Comparison of ENCODE assay signal across 27 cellular contexts in the genomic region with DNA sequence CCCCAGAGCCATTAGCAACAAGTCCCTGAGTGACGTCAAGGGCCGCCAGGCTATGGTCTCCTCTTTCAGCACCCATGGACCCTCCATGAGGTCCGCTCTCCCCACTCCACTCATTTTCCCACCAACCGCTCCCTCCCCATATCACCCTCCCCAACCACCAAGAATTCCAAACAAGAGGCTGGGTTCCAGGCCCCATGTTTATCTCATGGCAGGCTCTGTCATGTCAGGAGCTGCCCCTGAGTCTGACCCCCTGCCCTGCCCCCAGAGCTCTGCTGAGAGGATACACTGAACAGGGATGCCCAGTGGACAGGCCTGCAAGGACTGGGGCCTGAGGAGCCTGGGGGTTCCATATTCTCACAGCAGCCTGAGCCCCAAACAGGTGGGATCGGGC. TPM values are rescaled to one million over a fixed set of nuclear protein-coding genes. Genes with fewer than 3 reads are reported as not detected.
DNase-seq lines count a peak whose midpoint lies in the region; ATAC-seq, FAIRE-seq and TF ChIP-seq lines count a peak whose summit lies in the region.
"Had no signal": no experiment of that assay in that cellular context is flagged by ENCODE, and none has a peak within 500 bp of the region (broad histone marks: within the 10 kb centered on the region; RNA-seq: fewer than 3 reads in every experiment).

No MANE protein-coding gene starts in this region.

- no peak for ATAC-seq in IMR-90 (ENCODE audit: low read depth)
- ATAC-seq in HG03025 (IDR thresholded peaks at IDR 0.05; ENCODE audit: low FRiP score, unreplicated experiment), result no peak
- ATAC-seq: GM12878 had no signal

- H4K8ac ChIP-seq in IMR-90 (ENCODE audit: low read depth in 2 of 2, low read length in 2 of 2) (no peak overlapping the region), neuronal stem cell (ENCODE audit: low read depth, low read length) (no peak overlapping the region)

- H3K4ac ChIP-seq in IMR-90 (ENCODE audit: low read depth, low read length), result no peak overlapping the region
- no peak overlapping the region for H3K4ac ChIP-seq in neuronal stem cell (ENCODE audit: low read length)

- TF ChIP-seq CTCF in IMR-90 (conservative IDR thresholded peaks at IDR 0.05; ENCODE audit: low read depth, low read length) (no peak), kidney (IDR thresholded peaks at IDR 0.05; ENCODE audit: borderline replicate concordance, extremely low read depth, insufficient read depth) (no peak)

- H4K20me1 ChIP-seq in IMR-90 (ENCODE audit: insufficient read depth, low read length), result no peaks in the 10 kb centered on the region

- in situ Hi-C loops in IMR-90 (cut with MboI; ENCODE audit: low sequenced_read_pairs), result no loop called here

- H3K18ac ChIP-seq in IMR-90 (ENCODE audit: low read depth, low read length), result no peak overlapping the region
- peak overlapping the region; percentile 8 for H3K18ac ChIP-seq in neuronal stem cell (ENCODE audit: low read length)

- CTCF ChIA-PET in IMR-90 (lab: Yijun Ruan, JAX), result interaction anchor here (0.6 to 1.5 kb wide), 2 partner anchors 9 to 158 kb away, joined by 4 to 5 read pairs; no protein-coding TSS in a partner anchor

- no peak for TF ChIP-seq POLR2A in IMR-90 (IDR thresholded peaks at IDR 0.05; ENCODE audit: low read depth, low read length)

- H3K4me1 ChIP-seq in IMR-90 (ENCODE audit: control insufficient read depth, insufficient read depth, low read length) (no peaks in the 10 kb centered on the region), kidney (ENCODE audit: control insufficient read depth in 1 of 2, insufficient read depth in 1 of 2, low read depth in 1 of 2, low read length in 2 of 2) (peaks cover 0 to 7% of the 10 kb centered on the region in 2 donors), neuronal stem cell (ENCODE audit: control insufficient read depth in 2 of 2, insufficient read depth in 1 of 2, low read depth in 1 of 2, low read length in 2 of 2) (peaks cover 0 to 4% of the 10 kb centered on the region in 2 donors)

- H2BK20ac ChIP-seq in IMR-90 (ENCODE audit: low read depth, low read length), result no peak overlapping the region

- H3K36me3 ChIP-seq in IMR-90 (ENCODE audit: control insufficient read depth, insufficient read depth, low read length) (no peaks in the 10 kb centered on the region), kidney (ENCODE audit: control insufficient read depth in 1 of 2, insufficient read depth in 2 of 2, low read length in 2 of 2) (no peaks in the 10 kb centered on the region), neuronal stem cell (replicated peaks in 1 of 2; ENCODE audit: control insufficient read depth in 2 of 2, insufficient read depth in 2 of 2, low read length in 2 of 2) (no peaks in the 10 kb centered on the region)
- H3K36me3 ChIP-seq: BE2C, BLaER1 had no signal

- H3K56ac ChIP-seq in IMR-90 (ENCODE audit: extremely low read depth, insufficient read depth, low read length), result no peak overlapping the region

- H3K9ac ChIP-seq in IMR-90 (ENCODE audit: low read depth, low read length), result no peak overlapping the region
- no peak overlapping the region for H3K9ac ChIP-seq in kidney (ENCODE audit: low read length in 2 of 2)
- H3K9ac ChIP-seq in neuronal stem cell (ENCODE audit: low read depth, low read length, poor library complexity), result no peak overlapping the region
- H3K9ac ChIP-seq: BLaER1 had no signal

- no peak for TF ChIP-seq RAD21 in IMR-90 (IDR thresholded peaks at IDR 0.05; ENCODE audit: low read length)

- no peak overlapping the region for H3K4me3 ChIP-seq in IMR-90 (ENCODE audit: insufficient read depth, low read depth, low read length)
- no peak overlapping the region for H3K4me3 ChIP-seq in kidney (ENCODE audit: low read length in 2 of 2)
- H3K4me3 ChIP-seq in neuronal stem cell (ENCODE audit: low read length in 2 of 2), result no peak overlapping the region
- H3K4me3 ChIP-seq: BLaER1, GM12878 had no signal

- H4K91ac ChIP-seq in IMR-90 (ENCODE audit: insufficient read depth, low read depth, low read length) (no peak overlapping the region), neuronal stem cell (ENCODE audit: low read depth, low read length, poor library complexity) (no peak overlapping the region)

- POLR2A ChIA-PET in IMR-90 (lab: Charles Lee; ENCODE audit: unreplicated experiment), result no interaction called here

- no peaks in the 10 kb centered on the region for H3K79me1 ChIP-seq in IMR-90 (ENCODE audit: low read depth in 1 of 2, low read length in 2 of 2)
- H3K79me1 ChIP-seq in neuronal stem cell (ENCODE audit: low read depth, low read length), result no peaks in the 10 kb centered on the region

- H3K4me2 ChIP-seq in IMR-90 (ENCODE audit: low read depth, low read length), result no peak overlapping the region
- no peak overlapping the region for H3K4me2 ChIP-seq in neuronal stem cell (ENCODE audit: insufficient read depth, low read length, poor library complexity, severe bottlenecking)
- H3K4me2 ChIP-seq: BLaER1 had no signal

- H3K9me3 ChIP-seq in IMR-90 (ENCODE audit: control insufficient read depth, insufficient read depth, low read length), result no peaks in the 10 kb centered on the region
- no peaks in the 10 kb centered on the region for H3K9me3 ChIP-seq in kidney (ENCODE audit: control insufficient read depth in 1 of 2, low read length in 2 of 2)
- no peaks in the 10 kb centered on the region for H3K9me3 ChIP-seq in neuronal stem cell (replicated peaks in 1 of 2; ENCODE audit: control insufficient read depth in 2 of 2, insufficient read depth in 1 of 2, low read depth in 1 of 2, low read length in 2 of 2)
- H3K9me3 ChIP-seq: BE2C, BLaER1 had no signal

- no peak overlapping the region for H3K27ac ChIP-seq in IMR-90 (ENCODE audit: insufficient read depth, low read length)
- H3K27ac ChIP-seq in kidney (ENCODE audit: low read depth in 2 of 2, low read length in 2 of 2), result no peak overlapping the region
- no peak overlapping the region for H3K27ac ChIP-seq in neuronal stem cell (replicated peaks; ENCODE audit: low read length)
- H3K27ac ChIP-seq: BLaER1 had no signal

- H3K27me3 ChIP-seq in IMR-90 (ENCODE audit: control insufficient read depth, insufficient read depth, low read length) (peaks cover 59% of the 10 kb centered on the region), neuronal stem cell (ENCODE audit: control insufficient read depth in 3 of 3, insufficient read depth in 3 of 3, low read depth in 1 of 3, low read length in 3 of 3) (peaks cover 2 to 67% (median 17%) of the 10 kb centered on the region in 3 experiments)
- H3K27me3 ChIP-seq: BE2C had no signal

- intact Hi-C loops in IMR-90 (cut with micrococcal nuclease), result loop anchor here (5.0 to 10.0 kb wide), 2 partner anchors 224 to 463 kb away; no protein-coding TSS in a partner anchor
- intact Hi-C loops in kidney (cut with DNase I), result no loop called here

- H2BK15ac ChIP-seq in IMR-90 (ENCODE audit: low read depth, low read length) (no peak overlapping the region), neuronal stem cell (ENCODE audit: low read length) (no peak overlapping the region)

- dilution Hi-C loops in IMR-90 (cut with HindIII; ENCODE audit: low sequenced_read_pairs, unreplicated experiment), result no loop called here

- no peak overlapping the region for H3K23ac ChIP-seq in IMR-90 (ENCODE audit: low read depth, low read length)
- no peak overlapping the region for H3K23ac ChIP-seq in neuronal stem cell (ENCODE audit: low read depth, low read length, poor library complexity)

- H2BK12ac ChIP-seq in neuronal stem cell (ENCODE audit: low read length), result no peak overlapping the region

- H2AK5ac ChIP-seq in IMR-90 (ENCODE audit: low read depth, low read length) (no peak overlapping the region), neuronal stem cell (ENCODE audit: low read depth, low read length) (no peak overlapping the region)

- no peak for FAIRE-seq in kidney (lab: Jason Lieb, UNC)
- FAIRE-seq: A204.1, GM12878, GM12892, GM18507 had no signal

- no peak overlapping the region for H4K5ac ChIP-seq in IMR-90 (ENCODE audit: low read depth, low read length)

- H2BK120ac ChIP-seq in IMR-90 (ENCODE audit: low read depth, low read length) (no peak overlapping the region), neuronal stem cell (ENCODE audit: low read depth, low read length) (no peak overlapping the region)

- H3K14ac ChIP-seq in IMR-90 (replicated peaks; ENCODE audit: low read depth, low read length) (no peak overlapping the region), neuronal stem cell (ENCODE audit: low read length) (no peak overlapping the region)

- 60% methylated on average over 1 of the region's 5 CpGs; no CpG with 5 or more reads in 1 of the 2 experiments for WGBS in IMR-90 (ENCODE audit: extremely low coverage in 2 of 2, insufficient read length in 1 of 2), 2 experiments
- WGBS in neuronal stem cell (ENCODE audit: extremely low coverage in 2 of 2, insufficient read length in 2 of 2, insufficient replicate concordance in 1 of 2), 2 donors, result no CpG with 5 or more reads among the region's 5 CpGs

- H2AFZ ChIP-seq in IMR-90 (replicated peaks; ENCODE audit: low read length, poor library complexity) (peak overlapping the region; percentile 27), neuronal stem cell (ENCODE audit: low read length) (no peak overlapping the region)

- DNase-seq in IMR-90 (no peak), kidney (peak; percentile 52), neuronal stem cell (ENCODE audit: low spot score) (no peak), NCI-H1417 treated with DMSO at 0.1 percent for 48 hours (lab: John Stamatoyannopoulos, UW) (no peak), HuH-7.5 (ENCODE audit: low spot score) (no peak)
- DNase-seq in activated naive CD4-positive, alpha-beta T cell treated with Interleukin-2 at 50 U/mL for 16 hours, result no peak
- DNase-seq: 8988T; ACHN; BE2C; C1 segment of cervical spinal cord; CD4-positive, alpha-beta memory T cell; CD4-positive, CD25-positive, alpha-beta regulatory T cell; CD8-positive, alpha-beta memory T cell; COR-L47; DMS 273 treated with DMSO at 0.1 percent for 48 hours; DMS153; DMS53; DMS79; DND-41; EL; GDM1 had no signal

- peaks cover 5% of the 10 kb centered on the region; the same call in 1 of the 2 replicates for H3K9me1 ChIP-seq in IMR-90 (ENCODE audit: insufficient read depth, low read length)

- H2BK5ac ChIP-seq in IMR-90 (ENCODE audit: low read depth, low read length, poor library complexity, severe bottlenecking) (no peak overlapping the region), neuronal stem cell (ENCODE audit: low read length) (no peak overlapping the region)

- no TSS peak for BruUV-seq in IMR-90 (replicated peaks; lab: Mats Ljungman, UMichigan)

- H2AK9ac ChIP-seq in IMR-90 (replicated peaks; ENCODE audit: low read depth, low read length, poor library complexity), result no peak overlapping the region

TF ChIP-seq in IMR-90, 13 proteins besides CTCF, POLR2A, EP300 and RAD21 (continues in another document):
- no peak for TF ChIP-seq MAFK (IDR thresholded peaks at IDR 0.05; ENCODE audit: low read depth, low read length)

RNA-seq across cellular contexts. Expression of a gene that starts 21.6 kb away (rescaled TPM):
- total RNA-seq in IMR-90 (2012; rRNA removed), result 25.8 and 45.2 TPM in 2 replicates
- 36.3 and 37.3 TPM in 2 replicates for polyA plus RNA-seq in IMR-90 (2012; rRNA removed)
- 26.8 and 48.8 TPM in 2 replicates for polyA plus RNA-seq in IMR-90 (2012; cell fraction: cytosol; rRNA removed)
- polyA plus RNA-seq in IMR-90 (2012; cell fraction: nucleus; rRNA removed; ENCODE audit: low replicate concordance), result 36.2 and 50.9 TPM in 2 replicates
- total RNA-seq in kidney, result 27.6 TPM
- polyA plus RNA-seq in kidney (ENCODE audit: insufficient read depth, low read depth, low replicate concordance), result 68.3 TPM
- 18.0 TPM for polyA plus RNA-seq in neuronal stem cell (2013, experiment 1 of 2)
- polyA plus RNA-seq in neuronal stem cell (2013, experiment 2 of 2), result 16.7 TPM
